In the genomic region with DNA sequence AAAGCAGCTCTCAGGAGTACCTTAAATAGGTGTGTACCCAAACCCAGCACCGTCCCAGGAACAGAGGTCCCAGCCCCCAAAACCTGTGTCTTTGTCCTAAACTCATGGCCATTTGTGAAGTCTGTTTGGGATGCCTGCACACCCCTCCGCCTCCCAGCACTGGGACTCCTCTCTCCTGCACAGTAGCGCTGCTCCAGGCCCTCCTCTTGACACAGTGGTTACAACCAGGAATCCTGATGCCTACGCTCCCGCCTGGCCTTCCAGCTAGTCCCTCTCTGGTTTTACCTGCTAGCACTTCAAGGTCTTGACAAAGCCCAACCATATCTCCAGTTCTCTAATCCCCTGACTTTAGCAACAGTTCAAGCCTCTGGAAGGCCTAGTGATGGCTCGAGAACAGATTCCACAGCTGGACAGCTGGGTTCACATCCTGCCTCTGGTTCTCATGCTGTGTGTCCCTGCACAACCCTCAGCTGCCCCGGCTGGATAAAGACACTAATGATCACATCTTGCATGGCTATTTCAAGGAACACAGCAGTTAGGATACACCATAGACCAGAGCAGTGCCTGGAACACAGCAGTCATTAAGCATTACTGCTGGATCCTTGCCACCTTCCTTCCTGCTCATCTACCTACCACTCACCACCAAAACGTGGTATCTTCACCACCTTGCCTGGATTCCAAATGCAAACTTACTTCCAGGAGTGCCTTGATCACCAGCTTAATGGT, we compare ENCODE assay signal across 13 cellular contexts. TPM values are rescaled to one million over a fixed set of nuclear protein-coding genes. Genes with fewer than 3 reads are reported as not detected.
A peak's percentile ranks its signal among the peaks of the same experiment; 100 is the strongest.
DNase-seq lines count a peak whose midpoint lies in the region; ATAC-seq and FAIRE-seq lines count a peak whose summit lies in the region.
"Had no signal": no experiment of that assay in that cellular context is flagged by ENCODE, and none has a peak within 500 bp of the region (broad histone marks: within the 10 kb centered on the region; RNA-seq: fewer than 3 reads in every experiment).

No MANE protein-coding gene starts in this region.

- H3K9ac ChIP-seq in skeletal muscle tissue (ENCODE audit: low read depth in 1 of 3, low read length in 3 of 3) = no peak overlapping the region

- H3K9me3 ChIP-seq in T-helper 17 cell (ENCODE audit: control insufficient read depth, low read length, poor library complexity, severe bottlenecking) = no peaks in the 10 kb centered on the region
- no peaks in the 10 kb centered on the region for H3K9me3 ChIP-seq in skeletal muscle tissue (ENCODE audit: control insufficient read depth in 3 of 3, low read length in 3 of 3)
- H3K9me3 ChIP-seq in small intestine (ENCODE audit: control insufficient read depth, low read depth) = no peaks in the 10 kb centered on the region
- H3K9me3 ChIP-seq: ovary had no signal

- H3K27ac Mint-ChIP-seq in activated T-cell treated with anti-CD3 and anti-CD28 coated beads, Interleukin-2, amount 50 U/mL, for 72 hours = peak overlapping the region; percentile 3
- H3K27ac Mint-ChIP-seq in T-helper 17 cell = peak overlapping the region; percentile 93
- H3K27ac Mint-ChIP-seq in effector memory CD8-positive, alpha-beta T cell = peak overlapping the region; percentile 35 to 78

- H3K27ac ChIP-seq in skeletal muscle tissue (ENCODE audit: low read depth, low read length) (peak overlapping the region; percentile 45), small intestine (ENCODE audit: low read depth in 1 of 2, low read length in 1 of 2) (no peak overlapping the region)
- H3K27ac ChIP-seq: hepatocyte, ovary, skin epidermis had no signal

- no peak for ATAC-seq in activated T-cell treated with anti-CD3 and anti-CD28 coated beads, Interleukin-2, amount 50 U/mL, for 72 hours (replicated peaks in 1 of 2)
- ATAC-seq in T-helper 17 cell = no peak
- no peak for ATAC-seq in effector memory CD8-positive, alpha-beta T cell (replicated peaks)
- ATAC-seq in GM18858 (IDR thresholded peaks at IDR 0.05; ENCODE audit: unreplicated experiment) = no peak
- ATAC-seq in GM19395 (IDR thresholded peaks at IDR 0.05; ENCODE audit: unreplicated experiment) = no peak

- 78 to 83% (median 81%) methylated on average over 8 of the region's 8 CpGs for WGBS in small intestine, 3 donors

- H3K36me3 ChIP-seq in skeletal muscle tissue (ENCODE audit: control insufficient read depth in 3 of 3, insufficient read depth in 3 of 3, low read length in 3 of 3) (peaks cover 54 to 72% (median 69%) of the 10 kb centered on the region in 3 donors), small intestine (ENCODE audit: control insufficient read depth in 2 of 2, insufficient read depth in 2 of 2, low read length in 2 of 2) (peaks cover 19 to 22% of the 10 kb centered on the region in 2 donors)
- H3K36me3 ChIP-seq: ovary had no signal

- H3K27me3 ChIP-seq in skeletal muscle tissue (ENCODE audit: control insufficient read depth in 3 of 3, insufficient read depth in 3 of 3, low read length in 3 of 3) (no peaks in the 10 kb centered on the region), small intestine (ENCODE audit: control insufficient read depth in 2 of 2, insufficient read depth in 2 of 2, low read length in 2 of 2) (no peaks in the 10 kb centered on the region)
- H3K27me3 ChIP-seq: hepatocyte, ovary had no signal

- DNase-seq in activated T-cell treated with anti-CD3 and anti-CD28 coated beads, Interleukin-2, amount 50 U/mL, for 72 hours = no peak
- DNase-seq in activated T-cell treated with anti-CD3 and anti-CD28 coated beads, Interleukin-2, amount 50 U/mL, for 1 hour = no peak
- DNase-seq in T-helper 17 cell (no peak), small intestine (no peak)
- no peak for DNase-seq in effector memory CD8-positive, alpha-beta T cell
- DNase-seq: NCI-H2081 treated with DMSO at 0.1 percent for 48 hours had no signal

- no peak for FAIRE-seq in small intestine (lab: Jason Lieb, UNC)

- no peaks in the 10 kb centered on the region for H3K9me3 Mint-ChIP-seq in activated T-cell treated with anti-CD3 and anti-CD28 coated beads, Interleukin-2, amount 50 U/mL, for 72 hours
- H3K9me3 Mint-ChIP-seq in effector memory CD8-positive, alpha-beta T cell = no peaks in the 10 kb centered on the region
- H3K9me3 Mint-ChIP-seq: type B pancreatic cell had no signal

- H3K4me1 ChIP-seq in skeletal muscle tissue (ENCODE audit: control insufficient read depth in 3 of 3, insufficient read depth in 3 of 3, low read length in 3 of 3) (peaks cover 44 to 61% (median 51%) of the 10 kb centered on the region in 3 donors), small intestine (ENCODE audit: control insufficient read depth in 2 of 2, insufficient read depth in 1 of 2, low read depth in 1 of 2, low read length in 1 of 2) (peaks cover 0 to 6% of the 10 kb centered on the region in 2 donors)

- no peaks in the 10 kb centered on the region for H3K27me3 Mint-ChIP-seq in activated T-cell treated with anti-CD3 and anti-CD28 coated beads, Interleukin-2, amount 50 U/mL, for 72 hours (ENCODE audit: low read depth)
- no peaks in the 10 kb centered on the region for H3K27me3 Mint-ChIP-seq in T-helper 17 cell
- no peaks in the 10 kb centered on the region for H3K27me3 Mint-ChIP-seq in effector memory CD8-positive, alpha-beta T cell
- H3K27me3 Mint-ChIP-seq: type B pancreatic cell had no signal

- H3K4me3 ChIP-seq in skeletal muscle tissue (ENCODE audit: low read length in 3 of 3) = no peak overlapping the region
- no peak overlapping the region for H3K4me3 ChIP-seq in small intestine (ENCODE audit: low read depth in 1 of 2, low read length in 2 of 2)
- H3K4me3 ChIP-seq: hepatocyte, ovary, skin epidermis had no signal

- peaks cover 38% of the 10 kb centered on the region for H3K4me1 Mint-ChIP-seq in activated T-cell treated with anti-CD3 and anti-CD28 coated beads, Interleukin-2, amount 50 U/mL, for 72 hours (ENCODE audit: low read depth)
- peaks cover 32% of the 10 kb centered on the region for H3K4me1 Mint-ChIP-seq in T-helper 17 cell
- H3K4me1 Mint-ChIP-seq in effector memory CD8-positive, alpha-beta T cell (ENCODE audit: low read depth in 2 of 2) = peaks cover 34 to 38% of the 10 kb centered on the region in 2 donors

- H3K36me3 Mint-ChIP-seq in activated T-cell treated with anti-CD3 and anti-CD28 coated beads, Interleukin-2, amount 50 U/mL, for 72 hours (ENCODE audit: insufficient read depth in 2 of 2) = peaks cover 10 to 30% of the 10 kb centered on the region in 2 donors
- peaks cover 5% of the 10 kb centered on the region for H3K36me3 Mint-ChIP-seq in T-helper 17 cell (ENCODE audit: low read depth)
- H3K36me3 Mint-ChIP-seq in effector memory CD8-positive, alpha-beta T cell (ENCODE audit: insufficient read depth) = peaks cover 93% of the 10 kb centered on the region

- no peak overlapping the region for H3K4me3 Mint-ChIP-seq in activated T-cell treated with anti-CD3 and anti-CD28 coated beads, Interleukin-2, amount 50 U/mL, for 72 hours
- no peak overlapping the region for H3K4me3 Mint-ChIP-seq in T-helper 17 cell
- no peak overlapping the region for H3K4me3 Mint-ChIP-seq in effector memory CD8-positive, alpha-beta T cell
- H3K4me3 Mint-ChIP-seq: type B pancreatic cell had no signal

RNA-seq across cellular contexts. Expression of gene PSMA7, which starts 5.6 kb away (rescaled TPM):
- 100 to 1,000 TPM; 220 to 234 TPM for total RNA-seq in activated T-cell treated with anti-CD3 and anti-CD28 coated beads, Interleukin-2, amount 50 U/mL, for 72 hours
- total RNA-seq in T-helper 17 cell = 100 to 1,000 TPM; 144 to 158 TPM
- 121 TPM for total RNA-seq in skeletal muscle tissue
- polyA plus RNA-seq in small intestine = 100 to 1,000 TPM; 307 to 378 (median 313) TPM

RNA-seq across cellular contexts. Expression of gene SS18L1, which starts 5.9 kb away (rescaled TPM):
- total RNA-seq in activated T-cell treated with anti-CD3 and anti-CD28 coated beads, Interleukin-2, amount 50 U/mL, for 72 hours = 10 to 100 TPM; 16.1 to 19.8 TPM
- total RNA-seq in T-helper 17 cell (10 to 100 TPM; 13.1 to 16.0 TPM), skeletal muscle tissue (11.5 TPM)
- 10 to 100 TPM in 1 of 3 donors, 1 to 10 TPM in 2; 7.5 to 13.0 (median 9.7) TPM for polyA plus RNA-seq in small intestine

RNA-seq across cellular contexts. Expression of gene LSM14B, which starts 15.4 kb away (rescaled TPM):
- total RNA-seq in activated T-cell treated with anti-CD3 and anti-CD28 coated beads, Interleukin-2, amount 50 U/mL, for 72 hours = 10 to 100 TPM; 37.2 to 45.3 TPM
- 10 to 100 TPM; 32.3 to 34.1 TPM for total RNA-seq in T-helper 17 cell
- 53.8 TPM for total RNA-seq in skeletal muscle tissue
- polyA plus RNA-seq in small intestine = 10 to 100 TPM; 11.9 to 23.3 (median 13.0) TPM

RNA-seq across cellular contexts. Expression of gene MTG2, which starts 45.2 kb away (rescaled TPM):
- 10 to 100 TPM; 28.3 to 48.2 TPM for total RNA-seq in activated T-cell treated with anti-CD3 and anti-CD28 coated beads, Interleukin-2, amount 50 U/mL, for 72 hours
- total RNA-seq in T-helper 17 cell = 10 to 100 TPM; 13.8 to 14.3 TPM
- total RNA-seq in skeletal muscle tissue = 10.4 TPM
- polyA plus RNA-seq in small intestine = 10 to 100 TPM; 24.9 to 39.4 (median 34.4) TPM

Comparison
In these comparisons a context has a peak if more than half of its experiments do, and no peak if none do; other contexts are left out.
1. H3K27ac Mint-ChIP-seq: peak in every context shown above with its lines; median percentile 93 in T-helper 17 cell; 56 in effector memory CD8-positive, alpha-beta T cell; 3 in activated T-cell treated with anti-CD3 and anti-CD28 coated beads, Interleukin-2, amount 50 U/mL, for 72 hours.